ENCODE assay signal across 20 cellular contexts in genomic region chr6:101777646-101778045, GRCh38.
"Had no signal": no experiment of that assay in that cellular context is flagged by ENCODE, and none has a peak within 500 bp of the region (broad histone marks: within the 10 kb centered on the region; RNA-seq: fewer than 3 reads in every experiment).

No MANE protein-coding gene starts in this region.

- H3K27me3 ChIP-seq: adrenal gland, breast epithelium had no signal

- H3K4me3 Mint-ChIP-seq: activated CD8-positive, alpha-beta T cell treated with anti-CD3 and anti-CD28 coated beads for 36 hours; activated naive CD4-positive, alpha-beta T cell treated with anti-CD3 and anti-CD28 coated beads, Interleukin-2, amount 10 ng/mL, durations not matched to agents 7 days and 5 days; activated naive CD8-positive, alpha-beta T cell treated with anti-CD3 and anti-CD28 coated beads for 36 hours; activated T-cell treated with anti-CD3 and anti-CD28 coated beads, Interleukin-2, amount 50 U/mL, for 72 hours had no signal

- H3K36me3 Mint-ChIP-seq: activated naive CD4-positive, alpha-beta T cell treated with anti-CD3 and anti-CD28 coated beads, Interleukin-2, amount 10 ng/mL, durations not matched to agents 7 days and 5 days; activated naive CD8-positive, alpha-beta T cell treated with anti-CD3 and anti-CD28 coated beads for 36 hours had no signal

- H3K27ac ChIP-seq: adrenal gland, breast epithelium, RWPE1, WERI-Rb-1 had no signal

- H3K4me1 ChIP-seq: adrenal gland, breast epithelium had no signal

- H3K36me3 ChIP-seq: adrenal gland, breast epithelium, WERI-Rb-1 had no signal

- H3K9me3 ChIP-seq: adrenal gland, breast epithelium had no signal

- H3K27me3 Mint-ChIP-seq: activated CD8-positive, alpha-beta T cell treated with anti-CD3 and anti-CD28 coated beads for 36 hours; activated naive CD4-positive, alpha-beta T cell treated with anti-CD3 and anti-CD28 coated beads, Interleukin-2, amount 10 ng/mL, durations not matched to agents 7 days and 5 days; activated naive CD8-positive, alpha-beta T cell treated with anti-CD3 and anti-CD28 coated beads for 36 hours had no signal

- H3K27ac Mint-ChIP-seq: activated CD8-positive, alpha-beta T cell treated with anti-CD3 and anti-CD28 coated beads for 36 hours; activated naive CD4-positive, alpha-beta T cell treated with anti-CD3 and anti-CD28 coated beads, Interleukin-2, amount 10 ng/mL, durations not matched to agents 7 days and 5 days; activated naive CD8-positive, alpha-beta T cell treated with anti-CD3 and anti-CD28 coated beads for 36 hours; activated T-cell treated with anti-CD3 and anti-CD28 coated beads, Interleukin-2, amount 50 U/mL, for 72 hours; activated T-helper 2 cell treated with anti-CD3 and anti-CD28 coated beads, Interferon-gamma antibody, Interleukin-2, Interleukin-4, amounts not matched to agents 10 μg/mL and 5 μg/mL and 100 μg/mL, durations not matched to agents 14 hours and 24 hours and 36 hours had no signal

- ATAC-seq: activated CD8-positive, alpha-beta T cell treated with anti-CD3 and anti-CD28 coated beads for 36 hours; activated T-cell treated with anti-CD3 and anti-CD28 coated beads, Interleukin-2, amount 50 U/mL, for 72 hours; Panc1 had no signal

- DNase-seq: activated CD4-positive, alpha-beta T cell treated with anti-CD3 and anti-CD28 coated beads for 4 hours; activated CD8-positive, alpha-beta memory T cell treated with anti-CD3 and anti-CD28 coated beads, Interleukin-2, amount 50 U/mL, for 4 hours; activated CD8-positive, alpha-beta T cell treated with anti-CD3 and anti-CD28 coated beads for 36 hours; activated gamma-delta T cell treated with Interleukin-2 at 50 U/mL for 16 hours; activated naive CD4-positive, alpha-beta T cell treated with anti-CD3 and anti-CD28 coated beads, Interleukin-2, amount 10 ng/mL, durations not matched to agents 7 days and 5 days; activated naive CD8-positive, alpha-beta T cell treated with anti-CD3 and anti-CD28 coated beads for 36 hours; activated T-cell treated with anti-CD3 and anti-CD28 coated beads, Interleukin-2, amount 50 U/mL, for 72 hours; adrenal gland; Kasumi-1; KBM-7; NCI-H526; NCI-H82; NK-92 treated with Interleukin-12 subunit alpha and Interleukin-12 subunit beta, amount 100 ng/mL, for 24 hours; OCI-M1; T-helper 1 cell; WERI-Rb-1 had no signal

- H3K4me3 ChIP-seq: adrenal gland, breast epithelium had no signal

- H3K4me1 Mint-ChIP-seq: activated naive CD4-positive, alpha-beta T cell treated with anti-CD3 and anti-CD28 coated beads, Interleukin-2, amount 10 ng/mL, durations not matched to agents 7 days and 5 days; activated naive CD8-positive, alpha-beta T cell treated with anti-CD3 and anti-CD28 coated beads for 36 hours had no signal
